Comparison of ENCODE assay signal across 13 cellular contexts in the genomic region with DNA sequence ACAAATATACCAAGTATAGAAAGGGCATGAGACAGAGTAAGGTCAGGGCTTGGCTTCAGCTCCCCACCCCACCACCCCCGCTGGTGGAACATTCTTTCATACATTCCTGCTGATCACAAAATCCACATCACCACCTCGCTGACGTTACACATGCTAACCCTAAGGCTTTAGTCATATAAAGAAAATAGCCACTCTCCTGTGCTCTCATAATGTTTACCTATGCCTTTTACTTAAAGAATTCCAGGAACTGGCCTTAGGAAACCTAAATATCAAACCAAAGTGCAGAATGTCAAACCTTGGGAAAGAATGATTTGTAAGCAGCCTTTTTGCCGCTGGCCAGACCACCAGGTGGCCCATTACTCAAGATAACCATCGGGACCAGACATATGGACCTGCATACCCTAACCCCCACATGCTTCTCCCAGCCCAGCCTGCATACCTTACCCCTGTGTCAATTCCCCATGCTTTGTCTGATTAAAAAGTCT.
DNase-seq lines count a peak whose midpoint lies in the region; ATAC-seq and TF ChIP-seq lines count a peak whose summit lies in the region.
"Had no signal": no experiment of that assay in that cellular context is flagged by ENCODE, and none has a peak within 500 bp of the region (broad histone marks: within the 10 kb centered on the region; RNA-seq: fewer than 3 reads in every experiment).

No MANE protein-coding gene starts in this region.

- H3K79me1 ChIP-seq in IMR-90 (ENCODE audit: low read depth in 1 of 2, low read length in 2 of 2) = peaks cover 0 to 4% of the 10 kb centered on the region in 2 experiments; a peak in 1 of 4 replicates

- no peak overlapping the region; the same call in 1 of the 2 replicates for H2AK5ac ChIP-seq in IMR-90 (ENCODE audit: low read depth, low read length)

- no peaks in the 10 kb centered on the region; the same call in 1 of the 2 replicates for H3K9me1 ChIP-seq in IMR-90 (ENCODE audit: insufficient read depth, low read length)

- no peaks in the 10 kb centered on the region for H4K20me1 ChIP-seq in IMR-90 (ENCODE audit: insufficient read depth, low read length)

- H3K4me3 Mint-ChIP-seq in mesothelial cell of epicardium = no peak overlapping the region
- H3K4me3 Mint-ChIP-seq in activated CD8-positive, alpha-beta memory T cell treated with anti-CD3 and anti-CD28 coated beads, Interleukin-2, amount 10 ng/mL, durations not matched to agents 7 days and 5 days = no peak overlapping the region

- H3K18ac ChIP-seq in IMR-90 (ENCODE audit: low read depth, low read length) = peak overlapping the region; percentile 62

- H2AK9ac ChIP-seq in IMR-90 (replicated peaks; ENCODE audit: low read depth, low read length, poor library complexity) = peak overlapping the region; percentile 79

- peak overlapping the region; percentile 83 to 95; a peak in 3 of 4 replicates for H4K8ac ChIP-seq in IMR-90 (ENCODE audit: low read depth in 2 of 2, low read length in 2 of 2)

- H3K27me3 ChIP-seq in IMR-90 (ENCODE audit: control insufficient read depth, insufficient read depth, low read length) (no peaks in the 10 kb centered on the region), colonic mucosa (no peaks in the 10 kb centered on the region), thyroid gland (no peaks in the 10 kb centered on the region)

- H3K36me3 Mint-ChIP-seq in mesothelial cell of epicardium = no peaks in the 10 kb centered on the region
- H3K36me3 Mint-ChIP-seq in activated CD8-positive, alpha-beta memory T cell treated with anti-CD3 and anti-CD28 coated beads, Interleukin-2, amount 10 ng/mL, durations not matched to agents 7 days and 5 days = peaks cover 22% of the 10 kb centered on the region

- no peaks in the 10 kb centered on the region for H3K27me3 Mint-ChIP-seq in mesothelial cell of epicardium (ENCODE audit: low read depth)
- no peaks in the 10 kb centered on the region for H3K27me3 Mint-ChIP-seq in activated CD8-positive, alpha-beta memory T cell treated with anti-CD3 and anti-CD28 coated beads, Interleukin-2, amount 10 ng/mL, durations not matched to agents 7 days and 5 days

- H3K27ac Mint-ChIP-seq in mesothelial cell of epicardium = peak overlapping the region; percentile 43
- H3K27ac Mint-ChIP-seq in activated CD8-positive, alpha-beta memory T cell treated with anti-CD3 and anti-CD28 coated beads, Interleukin-2, amount 10 ng/mL, durations not matched to agents 7 days and 5 days = no peak overlapping the region
- H3K27ac Mint-ChIP-seq: activated naive CD4-positive, alpha-beta T cell treated with anti-CD3 and anti-CD28 coated beads, Interleukin-2, amount 50 U/mL, for 72 hours had no signal

- peak overlapping the region; percentile 72 for H3K27ac ChIP-seq in IMR-90 (ENCODE audit: insufficient read depth, low read length)
- H3K27ac ChIP-seq in colonic mucosa = no peak overlapping the region
- no peak overlapping the region for H3K27ac ChIP-seq in thyroid gland

- peak overlapping the region; percentile 79 for H2BK5ac ChIP-seq in IMR-90 (ENCODE audit: low read depth, low read length, poor library complexity, severe bottlenecking)

- peak overlapping the region; percentile 76; the same call in 1 of the 3 replicates for H2BK15ac ChIP-seq in IMR-90 (ENCODE audit: low read depth, low read length)

- H3K9me3 Mint-ChIP-seq in mesothelial cell of epicardium = peaks cover 6% of the 10 kb centered on the region
- peaks cover 4% of the 10 kb centered on the region for H3K9me3 Mint-ChIP-seq in activated CD8-positive, alpha-beta memory T cell treated with anti-CD3 and anti-CD28 coated beads, Interleukin-2, amount 10 ng/mL, durations not matched to agents 7 days and 5 days (ENCODE audit: low read depth)

- peaks cover 9% of the 10 kb centered on the region for H3K4me1 ChIP-seq in IMR-90 (ENCODE audit: control insufficient read depth, insufficient read depth, low read length)
- H3K4me1 ChIP-seq in colonic mucosa = no peaks in the 10 kb centered on the region
- no peaks in the 10 kb centered on the region for H3K4me1 ChIP-seq in thyroid gland

- TF ChIP-seq RAD21 in IMR-90 (IDR thresholded peaks at IDR 0.05; ENCODE audit: low read length) = peak; percentile 19

- H3K4me3 ChIP-seq in IMR-90 (ENCODE audit: insufficient read depth, low read depth, low read length) (no peak overlapping the region), cardiac fibroblast (replicated peaks in 1 of 2; ENCODE audit: low read depth in 2 of 2, low read length in 2 of 2) (no peak overlapping the region), colonic mucosa (no peak overlapping the region), thyroid gland (replicated peaks in 1 of 3) (no peak overlapping the region)

- H2BK120ac ChIP-seq in IMR-90 (ENCODE audit: low read depth, low read length) = peak overlapping the region; percentile 97

- no peak; the same call in 1 of the 2 replicates for TF ChIP-seq CTCF in IMR-90 (conservative IDR thresholded peaks at IDR 0.05; ENCODE audit: low read depth, low read length)
- TF ChIP-seq CTCF in cardiac fibroblast (IDR thresholded peaks at IDR 0.05; ENCODE audit: low read depth, low read length) = no peak
- no peak for TF ChIP-seq CTCF in mesothelial cell of epicardium (IDR thresholded peaks at IDR 0.05; ENCODE audit: unreplicated experiment)
- no peak for TF ChIP-seq CTCF in colonic mucosa (IDR thresholded peaks at IDR 0.05)
- TF ChIP-seq CTCF in thyroid gland (IDR thresholded peaks at IDR 0.05) = no peak

- in situ Hi-C loops in IMR-90 (cut with MboI; ENCODE audit: low sequenced_read_pairs) = loop anchor here (25.0 kb wide), 1 partner anchor 542 kb away; the partner anchor contains the start of gene DNAH7

- POLR2A ChIA-PET in IMR-90 (lab: Charles Lee; ENCODE audit: unreplicated experiment) = no interaction called here

- TF ChIP-seq POLR2A in IMR-90 (IDR thresholded peaks at IDR 0.05; ENCODE audit: low read depth, low read length) = no peak
- TF ChIP-seq POLR2A in thyroid gland (IDR thresholded peaks at IDR 0.05) = no peak

- WGBS in IMR-90 (ENCODE audit: extremely low coverage in 2 of 2, insufficient read length in 1 of 2), 2 experiments = no CpG with 5 or more reads among the region's 5 CpGs
- WGBS in thyroid gland, 2 donors = 61 to 66% methylated on average over 5 of the region's 5 CpGs

- peak overlapping the region; percentile 96 for H3K14ac ChIP-seq in IMR-90 (replicated peaks; ENCODE audit: low read depth, low read length)

- H4K91ac ChIP-seq in IMR-90 (ENCODE audit: insufficient read depth, low read depth, low read length) = peak overlapping the region; percentile 94

- BruUV-seq in IMR-90 (replicated peaks; lab: Mats Ljungman, UMichigan) = no TSS peak

- H3K4me2 ChIP-seq in IMR-90 (ENCODE audit: low read depth, low read length) = peak overlapping the region; percentile 15

- ATAC-seq in IMR-90 (ENCODE audit: low read depth) = peak; percentile 98
- ATAC-seq in activated CD8-positive, alpha-beta memory T cell treated with anti-CD3 and anti-CD28 coated beads, Interleukin-2, amount 10 ng/mL, durations not matched to agents 7 days and 5 days = no peak
- ATAC-seq: activated naive CD4-positive, alpha-beta T cell treated with anti-CD3 and anti-CD28 coated beads, Interleukin-2, amount 50 U/mL, for 72 hours; left colon had no signal

- H3K36me3 ChIP-seq in IMR-90 (ENCODE audit: control insufficient read depth, insufficient read depth, low read length) = no peaks in the 10 kb centered on the region
- H3K36me3 ChIP-seq in colonic mucosa = no peaks in the 10 kb centered on the region
- H3K36me3 ChIP-seq in thyroid gland = no peaks in the 10 kb centered on the region

- dilution Hi-C loops in IMR-90 (cut with HindIII; ENCODE audit: low sequenced_read_pairs, unreplicated experiment) = no loop called here

- peaks cover 12% of the 10 kb centered on the region for H3K4me1 Mint-ChIP-seq in mesothelial cell of epicardium
- peaks cover 3% of the 10 kb centered on the region for H3K4me1 Mint-ChIP-seq in activated CD8-positive, alpha-beta memory T cell treated with anti-CD3 and anti-CD28 coated beads, Interleukin-2, amount 10 ng/mL, durations not matched to agents 7 days and 5 days

- H3K56ac ChIP-seq in IMR-90 (ENCODE audit: extremely low read depth, insufficient read depth, low read length) = peak overlapping the region; percentile 94

- peak overlapping the region; percentile 98 for H2BK20ac ChIP-seq in IMR-90 (ENCODE audit: low read depth, low read length)

- DNase-seq in AG20443 (ENCODE audit: low spot score) (peak; percentile 90), IMR-90 (peak; percentile 99), cardiac fibroblast (ENCODE audit: low read depth in 2 of 2) (peak; percentile 87 to 98), mesothelial cell of epicardium (ENCODE audit: low spot score in 2 of 2, unreplicated experiment in 2 of 2) (no peak), colonic mucosa (no peak), thyroid gland (no peak)
- DNase-seq in activated CD8-positive, alpha-beta memory T cell treated with anti-CD3 and anti-CD28 coated beads, Interleukin-2, amount 10 ng/mL, durations not matched to agents 7 days and 5 days = no peak
- DNase-seq in activated CD8-positive, alpha-beta memory T cell treated with anti-CD3 and anti-CD28 coated beads, Interleukin-2, amount 50 U/mL, for 4 hours = no peak
- DNase-seq: activated CD4-positive, alpha-beta T cell treated with anti-CD3 and anti-CD28 coated beads, Interleukin-2, amount 50 U/mL, for 4 hours; COR-L47; erythroblast; left colon had no signal

- H3K4ac ChIP-seq in IMR-90 (ENCODE audit: low read depth, low read length) = peak overlapping the region; percentile 96

- CTCF ChIA-PET in IMR-90 (lab: Yijun Ruan, JAX) = interaction anchor here (0.6 kb wide), 1 partner anchor 1242 kb away, joined by 4 read pairs; no protein-coding TSS in a partner anchor
- CTCF ChIA-PET in activated CD8-positive, alpha-beta memory T cell treated with anti-CD3 and anti-CD28 coated beads, Interleukin-2, amount 10 ng/mL, durations not matched to agents 7 days and 5 days (lab: Charles Lee) = interaction anchor here (1.0 kb wide), 1 partner anchor 14 kb away, joined by 4 read pairs; no protein-coding TSS in a partner anchor

- H3K23ac ChIP-seq in IMR-90 (ENCODE audit: low read depth, low read length) = peak overlapping the region; percentile 90

- intact Hi-C loops in IMR-90 (cut with micrococcal nuclease) (no loop called here), colonic mucosa (cut with DNase I) (no loop called here), thyroid gland (cut with DNase I) (no loop called here)

- peak overlapping the region; percentile 76 for H2AFZ ChIP-seq in IMR-90 (replicated peaks; ENCODE audit: low read length, poor library complexity)

- peak overlapping the region; percentile 5; the same call in 1 of the 2 replicates for H3K9ac ChIP-seq in IMR-90 (ENCODE audit: low read depth, low read length)
- no peak overlapping the region for H3K9ac ChIP-seq in colonic mucosa (ENCODE audit: low read depth in 2 of 2, low read length in 2 of 2)

- H4K5ac ChIP-seq in IMR-90 (ENCODE audit: low read depth, low read length) = peak overlapping the region; percentile 74

- no peaks in the 10 kb centered on the region for H3K9me3 ChIP-seq in IMR-90 (ENCODE audit: control insufficient read depth, insufficient read depth, low read length)
- H3K9me3 ChIP-seq in colonic mucosa = no peaks in the 10 kb centered on the region
- no peaks in the 10 kb centered on the region for H3K9me3 ChIP-seq in thyroid gland

TF ChIP-seq in IMR-90, 13 proteins besides CTCF, POLR2A, EP300 and RAD21 (continues in another document):
- TF ChIP-seq CHD1 (IDR thresholded peaks at IDR 0.05; ENCODE audit: low read depth, low read length) (no peak), MXI1 (IDR thresholded peaks at IDR 0.05; ENCODE audit: borderline replicate concordance, low read depth, low read length) (no peak)

Comparison
In these comparisons a context has a peak if more than half of its experiments do, and no peak if none do; other contexts are left out.
1. DNase-seq: peak in AG20443 (single experiment), IMR-90 (single experiment) and cardiac fibroblast (2 of 2); none in mesothelial cell of epicardium (0 of 2), colonic mucosa (single experiment), activated CD8-positive, alpha-beta memory T cell treated with anti-CD3 and anti-CD28 coated beads, Interleukin-2, amount 10 ng/mL, durations not matched to agents 7 days and 5 days (single experiment), activated CD8-positive, alpha-beta memory T cell treated with anti-CD3 and anti-CD28 coated beads, Interleukin-2, amount 50 U/mL, for 4 hours (single experiment) and thyroid gland (0 of 2).